In genomic region chr6:29017428-29017802, GRCh38 we compare ENCODE assay signal across 13 cellular contexts. TPM values are rescaled to one million over a fixed set of nuclear protein-coding genes. Genes with fewer than 3 reads are reported as not detected.
A peak's percentile ranks its signal among the peaks of the same experiment; 100 is the strongest.
DNase-seq lines count a peak whose midpoint lies in the region; ATAC-seq and TF ChIP-seq lines count a peak whose summit lies in the region.
"Had no signal": no experiment of that assay in that cellular context is flagged by ENCODE, and none has a peak within 500 bp of the region (broad histone marks: within the 10 kb centered on the region; RNA-seq: fewer than 3 reads in every experiment).

No MANE protein-coding gene starts in this region.

- H3K27me3 ChIP-seq in suprapubic skin: peaks cover 32% of the 10 kb centered on the region

- H3K36me3 ChIP-seq in suprapubic skin: no peaks in the 10 kb centered on the region
- H3K36me3 ChIP-seq: prostate gland had no signal

- peaks cover 5% of the 10 kb centered on the region for H3K4me1 ChIP-seq in suprapubic skin
- H3K4me1 ChIP-seq: prostate gland had no signal

- peak overlapping the region; percentile 85 for H3K4me3 Mint-ChIP-seq in activated naive CD4-positive, alpha-beta T cell treated with anti-CD3 and anti-CD28 coated beads, Interleukin-2, amount 10 ng/mL, durations not matched to agents 7 days and 5 days
- peak overlapping the region; percentile 83 to 93 (median 92) for H3K4me3 Mint-ChIP-seq in T-cell
- H3K4me3 Mint-ChIP-seq in glutamatergic neuron (ENCODE audit: unreplicated experiment): peak overlapping the region; percentile 96

- POLR2A ChIA-PET in T-cell (lab: Charles Lee): no interaction called here

- 40% methylated on average over 3 of the region's 3 CpGs for WGBS in suprapubic skin

- DNase-seq in activated naive CD4-positive, alpha-beta T cell treated with anti-CD3 and anti-CD28 coated beads, Interleukin-2, amount 10 ng/mL, durations not matched to agents 7 days and 5 days: no peak
- no peak for DNase-seq in activated naive CD4-positive, alpha-beta T cell treated with Interleukin-2 at 50 U/mL for 16 hours
- DNase-seq in T-cell: no peak
- DNase-seq in glutamatergic neuron: no peak
- no peak for DNase-seq in suprapubic skin (ENCODE audit: low spot score in 2 of 2)
- DNase-seq in coronary artery (ENCODE audit: low spot score): no peak
- DNase-seq in activated gamma-delta T cell (lab: John Stamatoyannopoulos, UW): no peak
- DNase-seq: NCI-H510A had no signal

- H3K4me3 ChIP-seq in suprapubic skin (peak overlapping the region; percentile 45), coronary artery (no peak overlapping the region)

- H3K27ac Mint-ChIP-seq in activated naive CD4-positive, alpha-beta T cell treated with anti-CD3 and anti-CD28 coated beads, Interleukin-2, amount 10 ng/mL, durations not matched to agents 7 days and 5 days: peak overlapping the region; percentile 88
- H3K27ac Mint-ChIP-seq in T-cell: peak overlapping the region in 1 of 2 donors; percentile 77
- no peak overlapping the region for H3K27ac Mint-ChIP-seq in glutamatergic neuron (ENCODE audit: unreplicated experiment)

- H3K4me1 Mint-ChIP-seq in activated naive CD4-positive, alpha-beta T cell treated with anti-CD3 and anti-CD28 coated beads, Interleukin-2, amount 10 ng/mL, durations not matched to agents 7 days and 5 days: peaks cover 22% of the 10 kb centered on the region
- H3K4me1 Mint-ChIP-seq in T-cell (peaks cover 15 to 20% (median 17%) of the 10 kb centered on the region in 3 donors), glutamatergic neuron (ENCODE audit: low read depth, unreplicated experiment) (no peaks in the 10 kb centered on the region)

- H3K9me3 Mint-ChIP-seq in activated naive CD4-positive, alpha-beta T cell treated with anti-CD3 and anti-CD28 coated beads, Interleukin-2, amount 10 ng/mL, durations not matched to agents 7 days and 5 days: peaks cover 5% of the 10 kb centered on the region
- peaks cover 0 to 5% (median 0%) of the 10 kb centered on the region in 3 donors for H3K9me3 Mint-ChIP-seq in T-cell
- peaks cover 2% of the 10 kb centered on the region for H3K9me3 Mint-ChIP-seq in glutamatergic neuron (ENCODE audit: unreplicated experiment)

- peaks cover 4% of the 10 kb centered on the region for H3K36me3 Mint-ChIP-seq in activated naive CD4-positive, alpha-beta T cell treated with anti-CD3 and anti-CD28 coated beads, Interleukin-2, amount 10 ng/mL, durations not matched to agents 7 days and 5 days
- H3K36me3 Mint-ChIP-seq in T-cell: no peaks in the 10 kb centered on the region
- H3K36me3 Mint-ChIP-seq in glutamatergic neuron (ENCODE audit: unreplicated experiment): peaks cover 10% of the 10 kb centered on the region

- H3K9me3 ChIP-seq in suprapubic skin: no peaks in the 10 kb centered on the region
- H3K9me3 ChIP-seq: prostate gland had no signal

- H3K27me3 Mint-ChIP-seq in activated naive CD4-positive, alpha-beta T cell treated with anti-CD3 and anti-CD28 coated beads, Interleukin-2, amount 10 ng/mL, durations not matched to agents 7 days and 5 days: peaks cover 30% of the 10 kb centered on the region
- H3K27me3 Mint-ChIP-seq in T-cell (peaks cover 17 to 32% of the 10 kb centered on the region in 2 donors), glutamatergic neuron (ENCODE audit: unreplicated experiment) (peaks cover 6% of the 10 kb centered on the region)

- H3K27ac ChIP-seq in suprapubic skin: no peak overlapping the region
- no peak overlapping the region for H3K27ac ChIP-seq in coronary artery

- TF ChIP-seq EP300 in suprapubic skin (IDR thresholded peaks at IDR 0.05): no peak

- ATAC-seq in T-cell (replicated peaks in 1 of 4) (no peak), HG02610 (IDR thresholded peaks at IDR 0.05; ENCODE audit: unreplicated experiment) (no peak)

- CTCF ChIA-PET in activated naive CD4-positive, alpha-beta T cell treated with anti-CD3 and anti-CD28 coated beads, Interleukin-2, amount 10 ng/mL, durations not matched to agents 7 days and 5 days (lab: Charles Lee): no interaction called here
- CTCF ChIA-PET in T-cell (lab: Charles Lee): no interaction called here

- TF ChIP-seq CTCF in glutamatergic neuron (IDR thresholded peaks at IDR 0.05; ENCODE audit: partially characterized antibody, unreplicated experiment) (peak; percentile 13), suprapubic skin (IDR thresholded peaks at IDR 0.05) (no peak), coronary artery (IDR thresholded peaks at IDR 0.05) (no peak)

- no peak for TF ChIP-seq POLR2A in suprapubic skin (IDR thresholded peaks at IDR 0.05)

RNA-seq across cellular contexts. Expression of gene ZNF311, which starts 12.3 kb away (rescaled TPM):
- total RNA-seq in T-cell: under 1 TPM; 0.22 to 0.61 (median 0.30) TPM
- total RNA-seq in glutamatergic neuron (ENCODE audit: unreplicated experiment): 5.1 TPM
- 1 to 10 TPM in 1 of 4 donors, under 1 TPM in 3; 0.15 to 1.9 (median 0.57) TPM for total RNA-seq in suprapubic skin

RNA-seq across cellular contexts. Expression of gene OR2W1, which starts 27.6 kb away (rescaled TPM):
- total RNA-seq in T-cell (not detected), glutamatergic neuron (ENCODE audit: unreplicated experiment) (not detected), suprapubic skin (not detected)
- total RNA-seq: cardiac septum, epithelial cell of proximal tubule, lung, prostate gland had no signal
